ENCODE assay signal across 18 cellular contexts in genomic region chr19:53461866-53462265, GRCh38. TPM values are rescaled to one million over a fixed set of nuclear protein-coding genes. Genes with fewer than 3 reads are reported as not detected.
DNase-seq lines count a peak whose midpoint lies in the region; ATAC-seq, FAIRE-seq and TF ChIP-seq lines count a peak whose summit lies in the region.
"Had no signal": no experiment of that assay in that cellular context is flagged by ENCODE, and none has a peak within 500 bp of the region (broad histone marks: within the 10 kb centered on the region; RNA-seq: fewer than 3 reads in every experiment).

No MANE protein-coding gene starts in this region.

- no peak overlapping the region for H3K56ac ChIP-seq in IMR-90 (ENCODE audit: extremely low read depth, insufficient read depth, low read length)

- no peak overlapping the region for H3K23ac ChIP-seq in IMR-90 (ENCODE audit: low read depth, low read length)

- no peaks in the 10 kb centered on the region for H3K9me1 ChIP-seq in IMR-90 (ENCODE audit: insufficient read depth, low read length)

- FAIRE-seq in H54 (lab: Jason Lieb, UNC), result peak; percentile 68
- FAIRE-seq: A549, GM19239, H1 had no signal

- 0 out of 2 replicates have a peak, but pooled peaks cover 2% of the 10 kb centered on the region for H3K36me3 ChIP-seq in IMR-90 (ENCODE audit: control insufficient read depth, insufficient read depth, low read length)
- H3K36me3 ChIP-seq: BE2C had no signal

- TF ChIP-seq CTCF in IMR-90 (conservative IDR thresholded peaks at IDR 0.05; ENCODE audit: low read depth, low read length), result no peak
- TF ChIP-seq CTCF in VCaP (conservative IDR thresholded peaks at IDR 0.05), result no peak

- H3K4me2 ChIP-seq in IMR-90 (ENCODE audit: low read depth, low read length), result no peak overlapping the region
- H3K4me2 ChIP-seq: A549 had no signal

- peaks cover 17% of the 10 kb centered on the region for H3K9me3 ChIP-seq in IMR-90 (ENCODE audit: control insufficient read depth, insufficient read depth, low read length)
- H3K9me3 ChIP-seq: BE2C had no signal

- H3K14ac ChIP-seq in IMR-90 (replicated peaks; ENCODE audit: low read depth, low read length), result no peak overlapping the region

- in situ Hi-C loops in IMR-90 (cut with MboI; ENCODE audit: low sequenced_read_pairs), result no loop called here

- H3K4ac ChIP-seq in IMR-90 (ENCODE audit: low read depth, low read length), result no peak overlapping the region

- TF ChIP-seq POLR2A in H54 (IDR thresholded peaks at IDR 0.05; ENCODE audit: low read depth, low read length), result no peak
- no peak for TF ChIP-seq POLR2A in IMR-90 (IDR thresholded peaks at IDR 0.05; ENCODE audit: low read depth, low read length)

- dilution Hi-C loops in IMR-90 (cut with HindIII; ENCODE audit: low sequenced_read_pairs, unreplicated experiment), result no loop called here

- WGBS in IMR-90 (ENCODE audit: extremely low coverage in 2 of 2, insufficient read length in 1 of 2), 2 experiments, result no CpG with 5 or more reads among the region's 6 CpGs

- H3K27ac ChIP-seq in IMR-90 (ENCODE audit: insufficient read depth, low read length) (no peak overlapping the region), VCaP (peak overlapping the region; percentile 95)
- H3K27ac ChIP-seq: A549, C4-2B had no signal

- H3K4me1 ChIP-seq in IMR-90 (ENCODE audit: control insufficient read depth, insufficient read depth, low read length), result no peaks in the 10 kb centered on the region
- H3K4me1 ChIP-seq: A549, BE2C had no signal

- H2AK9ac ChIP-seq in IMR-90 (replicated peaks; ENCODE audit: low read depth, low read length, poor library complexity), result no peak overlapping the region

- H2BK120ac ChIP-seq in IMR-90 (ENCODE audit: low read depth, low read length), result no peak overlapping the region

- no peak overlapping the region for H3K9ac ChIP-seq in IMR-90 (ENCODE audit: low read depth, low read length)

- H4K20me1 ChIP-seq in IMR-90 (ENCODE audit: insufficient read depth, low read length), result no peaks in the 10 kb centered on the region

- H2BK20ac ChIP-seq in IMR-90 (ENCODE audit: low read depth, low read length), result no peak overlapping the region

- no peaks in the 10 kb centered on the region for H3K27me3 ChIP-seq in IMR-90 (ENCODE audit: control insufficient read depth, insufficient read depth, low read length)
- H3K27me3 ChIP-seq: BE2C had no signal

- H3K18ac ChIP-seq in IMR-90 (ENCODE audit: low read depth, low read length), result no peak overlapping the region

- no peak overlapping the region for H3K4me3 ChIP-seq in IMR-90 (ENCODE audit: insufficient read depth, low read depth, low read length)
- H3K4me3 ChIP-seq: A549 had no signal

- no peak overlapping the region for H4K5ac ChIP-seq in IMR-90 (ENCODE audit: low read depth, low read length)

- no peak overlapping the region for H2AK5ac ChIP-seq in IMR-90 (ENCODE audit: low read depth, low read length)

- no peak for ATAC-seq in IMR-90 (ENCODE audit: low read depth)
- no peak for ATAC-seq in HG02981 (IDR thresholded peaks at IDR 0.05; ENCODE audit: unreplicated experiment)
- ATAC-seq: A549, HCT116 had no signal

- H4K91ac ChIP-seq in IMR-90 (ENCODE audit: insufficient read depth, low read depth, low read length), result no peak overlapping the region

- no peak overlapping the region for H2AFZ ChIP-seq in IMR-90 (replicated peaks; ENCODE audit: low read length, poor library complexity)

- no peaks in the 10 kb centered on the region for H3K79me1 ChIP-seq in IMR-90 (ENCODE audit: low read depth in 1 of 2, low read length in 2 of 2)

- CTCF ChIA-PET in IMR-90 (lab: Yijun Ruan, JAX), result no interaction called here

- DNase-seq in H54 (ENCODE audit: insufficient read length, low spot score) (no peak), IMR-90 (peak; percentile 3), iris pigment epithelial cell (ENCODE audit: low read depth) (peak; percentile 1), NCI-H2227 (lab: John Stamatoyannopoulos, UW; ENCODE audit: unreplicated experiment) (no peak), GF-D8 (lab: John Stamatoyannopoulos, UW) (no peak), DMS79 (lab: John Stamatoyannopoulos, UW) (no peak)
- DNase-seq: BE2C; CD4-positive, alpha-beta memory T cell; DMS79 treated with DMSO at 0.1 percent for 48 hours; EL; GDM1 had no signal

- BruUV-seq in IMR-90 (replicated peaks; lab: Mats Ljungman, UMichigan), result no TSS peak

- H4K8ac ChIP-seq in IMR-90 (ENCODE audit: low read depth in 2 of 2, low read length in 2 of 2), result no peak overlapping the region

- intact Hi-C loops in IMR-90 (cut with micrococcal nuclease), result no loop called here

- TF ChIP-seq RAD21 in IMR-90 (IDR thresholded peaks at IDR 0.05; ENCODE audit: low read length), result no peak

- H2BK15ac ChIP-seq in IMR-90 (ENCODE audit: low read depth, low read length), result no peak overlapping the region

- no peak overlapping the region for H2BK5ac ChIP-seq in IMR-90 (ENCODE audit: low read depth, low read length, poor library complexity, severe bottlenecking)

- POLR2A ChIA-PET in IMR-90 (lab: Charles Lee; ENCODE audit: unreplicated experiment), result no interaction called here

TF ChIP-seq in IMR-90, 13 proteins besides CTCF, POLR2A, EP300 and RAD21:
- TF ChIP-seq SMC3 (IDR thresholded peaks at IDR 0.05; ENCODE audit: low read depth, low read length), result no peak

RNA-seq across cellular contexts. Expression of gene ZNF813, which starts 5.7 kb away (rescaled TPM):
- 3.4 and 6.1 TPM in 2 replicates for total RNA-seq in IMR-90 (2012; rRNA removed)
- 0.40 and 0.82 TPM in 2 replicates for polyA plus RNA-seq in IMR-90 (2012; rRNA removed)
- 0.13 and 0.23 TPM in 2 replicates for polyA plus RNA-seq in IMR-90 (2012; cell fraction: cytosol; rRNA removed)
- 0.08 and 0.45 TPM in 2 replicates for polyA plus RNA-seq in IMR-90 (2012; cell fraction: nucleus; rRNA removed; ENCODE audit: low replicate concordance)

RNA-seq across cellular contexts. Expression of gene ZNF761, which starts 30.1 kb away (rescaled TPM):
- total RNA-seq in IMR-90 (2012; rRNA removed), result 21.9 and 26.1 TPM in 2 replicates
- 6.1 and 7.9 TPM in 2 replicates for polyA plus RNA-seq in IMR-90 (2012; rRNA removed)
- polyA plus RNA-seq in IMR-90 (2012; cell fraction: cytosol; rRNA removed), result 2.6 and 3.3 TPM in 2 replicates
- 3.1 and 14.1 TPM in 2 replicates for polyA plus RNA-seq in IMR-90 (2012; cell fraction: nucleus; rRNA removed; ENCODE audit: low replicate concordance)

Comparison
In these comparisons a context has a peak if more than half of its experiments do, and no peak if none do; other contexts are left out.
1. DNase-seq: peak in IMR-90 (single experiment) and iris pigment epithelial cell (single experiment); none in H54 (single experiment), NCI-H2227 (single experiment), GF-D8 (single experiment) and DMS79 (single experiment).